In genomic region chr10:13373644-13374043, GRCh38 we compare ENCODE assay signal across 21 cellular contexts. TPM values are rescaled to one million over a fixed set of nuclear protein-coding genes. Genes with fewer than 3 reads are reported as not detected.
DNase-seq lines count a peak whose midpoint lies in the region; ATAC-seq, FAIRE-seq and TF ChIP-seq lines count a peak whose summit lies in the region.
"Had no signal": no experiment of that assay in that cellular context is flagged by ENCODE, and none has a peak within 500 bp of the region (broad histone marks: within the 10 kb centered on the region; RNA-seq: fewer than 3 reads in every experiment).

No MANE protein-coding gene starts in this region.

- no peak for TF ChIP-seq CTCF in HepG2 (CRISPR knock-in tag; IDR thresholded peaks at IDR 0.05)
- TF ChIP-seq CTCF in right lobe of liver (IDR thresholded peaks at IDR 0.05): no peak
- TF ChIP-seq CTCF in K562 (IDR thresholded peaks at IDR 0.05 in 2 of 3, conservative IDR thresholded peaks at IDR 0.05 in 1 of 3; ENCODE audit: insufficient read depth in 2 of 3, low read depth in 1 of 3, low read length in 3 of 3): no peak
- TF ChIP-seq CTCF in osteoblast (IDR thresholded peaks at IDR 0.05; ENCODE audit: extremely low read depth, low read depth, low read length): no peak

- TF ChIP-seq RAD21 in HepG2 (CRISPR knock-in tag; IDR thresholded peaks at IDR 0.05): no peak
- no peak for TF ChIP-seq RAD21 in K562 (CRISPR knock-in tag; conservative IDR thresholded peaks at IDR 0.05 in 1 of 2, IDR thresholded peaks at IDR 0.05 in 1 of 2)

- POLR2A ChIA-PET in HepG2 (lab: Yijun Ruan, JAX) (no interaction called here), K562 (lab: Yijun Ruan, JAX) (interaction anchor here (0.6 to 2.5 kb wide), 2 partner anchors 154 to 160 kb away, joined by 3 to 9 read pairs; no protein-coding TSS in a partner anchor)

- H3K9me1 ChIP-seq in K562 (ENCODE audit: control insufficient read depth, insufficient read depth, low read length): peaks cover 3% of the 10 kb centered on the region

- FAIRE-seq in HepG2 (lab: Jason Lieb, UNC) (no peak), K562 (lab: Jason Lieb, UNC) (no peak)
- FAIRE-seq: A204.1, D721Med, G401.6, GM12891, GM19239 had no signal

- ATAC-seq in HepG2 (no peak), right lobe of liver (no peak), K562 (no peak), HG03439 (IDR thresholded peaks at IDR 0.05; ENCODE audit: unreplicated experiment) (no peak)
- ATAC-seq: CD8-positive, alpha-beta T cell had no signal

- H2AFZ ChIP-seq in HepG2 (ENCODE audit: low read length) (no peak overlapping the region), K562 (ENCODE audit: low read depth, low read length) (no peak overlapping the region), osteoblast (ENCODE audit: low read length) (no peak overlapping the region)

- 42% methylated on average over 2 of the region's 2 CpGs for WGBS in HepG2 (ENCODE audit: low lambda C conversion rate)
- WGBS in right lobe of liver (ENCODE audit: insufficient coverage, low coverage, low lambda C conversion rate, missing lambda C conversion rate): 74% methylated on average over 2 of the region's 2 CpGs
- WGBS in K562 (ENCODE audit: insufficient coverage, low coverage, missing lambda C conversion rate): 34% methylated on average over 2 of the region's 2 CpGs

- no peak overlapping the region for H3K4me3 ChIP-seq in HepG2 (replicated peaks in 1 of 3; ENCODE audit: insufficient read depth in 1 of 3, low read depth in 2 of 3, low read length in 3 of 3)
- no peak overlapping the region for H3K4me3 ChIP-seq in right lobe of liver
- H3K4me3 ChIP-seq in K562: no peak overlapping the region
- H3K4me3 ChIP-seq in osteoblast (ENCODE audit: insufficient read depth, low read length): no peak overlapping the region
- H3K4me3 ChIP-seq: BLaER1 treated with 17β-estradiol and CSF1 and Interleukin-3, amounts not matched to agents 10 nM and 100 nM had no signal

- H3K9me3 ChIP-seq in HepG2 (ENCODE audit: low read length): no peaks in the 10 kb centered on the region
- H3K9me3 ChIP-seq in right lobe of liver: no peaks in the 10 kb centered on the region
- no peaks in the 10 kb centered on the region; the same call in 1 of the 2 replicates for H3K9me3 ChIP-seq in K562 (replicated peaks; ENCODE audit: control insufficient read depth, insufficient read depth, low read depth, low read length)
- no peaks in the 10 kb centered on the region for H3K9me3 ChIP-seq in osteoblast (ENCODE audit: low read depth, low read length)
- H3K9me3 ChIP-seq: Caco-2 had no signal

- CTCF ChIA-PET in HepG2 (lab: Yijun Ruan, JAX; ENCODE audit: low intra/inter-chr PET ratio, low total read pairs) (no interaction called here), K562 (lab: Yijun Ruan, JAX; ENCODE audit: low intra/inter-chr PET ratio) (interaction anchor here (0.6 to 3.5 kb wide), 2 partner anchors 12 to 67 kb away, joined by 3 to 27 read pairs; no protein-coding TSS in a partner anchor)

- TF ChIP-seq POLR2A in HepG2 (IDR thresholded peaks at IDR 0.05; ENCODE audit: insufficient read depth in 1 of 2, low read depth in 2 of 2, low read length in 2 of 2) (no peak), right lobe of liver (IDR thresholded peaks at IDR 0.05) (no peak), K562 (conservative IDR thresholded peaks at IDR 0.05) (no peak)

- H3K4me1 ChIP-seq in HepG2 (ENCODE audit: insufficient read depth, low read length) (peaks cover 20% of the 10 kb centered on the region), right lobe of liver (no peaks in the 10 kb centered on the region), K562 (replicated peaks in 1 of 2; ENCODE audit: control insufficient read depth in 2 of 2, insufficient read depth in 2 of 2, low read length in 2 of 2) (peaks cover 0 to 4% of the 10 kb centered on the region in 2 experiments; a peak in 2 of 5 replicates), osteoblast (ENCODE audit: insufficient read depth, low read length) (no peaks in the 10 kb centered on the region)
- H3K4me1 ChIP-seq: BLaER1 treated with 17β-estradiol and CSF1 and Interleukin-3, amounts not matched to agents 10 nM and 100 nM had no signal

- no peak for TF ChIP-seq EP300 in HepG2 (IDR thresholded peaks at IDR 0.05; ENCODE audit: low read depth in 2 of 2, low read length in 2 of 2)
- TF ChIP-seq EP300 in HepG2 (CRISPR knock-in tag; IDR thresholded peaks at IDR 0.05; ENCODE audit: borderline replicate concordance): no peak
- no peak for TF ChIP-seq EP300 in K562 (IDR thresholded peaks at IDR 0.05; ENCODE audit: low read length)

- DNase-seq in HepG2 (ENCODE audit: low spot score) (no peak), right lobe of liver (no peak), K562 (ENCODE audit: extremely low read depth in 1 of 4, low spot score in 3 of 4) (no peak), posterior vena cava (ENCODE audit: low spot score) (peak; percentile 10), osteoblast (ENCODE audit: insufficient read length, low spot score, missing footprints) (no peak)
- DNase-seq: AML-193; Caco-2; Calu3; CD4-positive, alpha-beta T cell; CD8-positive, alpha-beta T cell; DMS79 treated with DMSO at 0.1 percent for 48 hours; GF-D8 had no signal

- H3K27ac ChIP-seq in HepG2 (ENCODE audit: extremely low read length, insufficient read depth, low read length) (no peak overlapping the region), right lobe of liver (no peak overlapping the region), K562 (ENCODE audit: extremely low read depth, low read depth, low read length) (no peak overlapping the region), osteoblast (ENCODE audit: low read depth, low read length) (no peak overlapping the region)
- H3K27ac ChIP-seq: 22Rv1; BLaER1 treated with 17β-estradiol and CSF1 and Interleukin-3, amounts not matched to agents 10 nM and 100 nM; C4-2B had no signal

- intact Hi-C loops in HepG2 (cut with micrococcal nuclease; ENCODE audit: unreplicated experiment): no loop called here
- intact Hi-C loops in right lobe of liver (cut with DNase I): loop anchor here in 1 of 2 donors (10.0 kb wide), 2 partner anchors 61 to 161 kb away; no protein-coding TSS in a partner anchor
- intact Hi-C loops in K562 (cut with micrococcal nuclease): loop anchor here (5.0 kb wide), 1 partner anchor 404 kb away; no protein-coding TSS in a partner anchor
- intact Hi-C loops in posterior vena cava (cut with DNase I): no loop called here

- H3K9ac ChIP-seq in HepG2 (ENCODE audit: insufficient read depth, low read depth, low read length) (no peak overlapping the region), K562 (ENCODE audit: insufficient read depth in 1 of 2, low read depth in 2 of 2, low read length in 2 of 2) (no peak overlapping the region)
- H3K9ac ChIP-seq: BLaER1 treated with 17β-estradiol and CSF1 and Interleukin-3, amounts not matched to agents 10 nM and 100 nM had no signal

- H3K79me2 ChIP-seq in HepG2 (ENCODE audit: insufficient read depth, low read length) (no peaks in the 10 kb centered on the region), K562 (ENCODE audit: control insufficient read depth, insufficient read depth, low read length) (no peaks in the 10 kb centered on the region), osteoblast (ENCODE audit: insufficient read depth, low read length) (no peaks in the 10 kb centered on the region)

- H3K36me3 ChIP-seq in HepG2 (replicated peaks in 1 of 2; ENCODE audit: control insufficient read depth in 1 of 2, insufficient read depth in 2 of 2, low read length in 2 of 2): no peaks in the 10 kb centered on the region
- no peaks in the 10 kb centered on the region for H3K36me3 ChIP-seq in right lobe of liver
- H3K36me3 ChIP-seq in K562 (ENCODE audit: control insufficient read depth, insufficient read depth, low read length): no peaks in the 10 kb centered on the region
- no peaks in the 10 kb centered on the region for H3K36me3 ChIP-seq in osteoblast (ENCODE audit: insufficient read depth, low read length)
- H3K36me3 ChIP-seq: BLaER1 treated with 17β-estradiol and CSF1 and Interleukin-3, amounts not matched to agents 10 nM and 100 nM had no signal

- H3K4me2 ChIP-seq in HepG2 (ENCODE audit: low read depth, low read length) (no peak overlapping the region), K562 (ENCODE audit: insufficient read depth, low read length) (no peak overlapping the region), osteoblast (ENCODE audit: insufficient read depth, low read length) (no peak overlapping the region)
- H3K4me2 ChIP-seq: BLaER1 treated with 17β-estradiol and CSF1 and Interleukin-3, amounts not matched to agents 10 nM and 100 nM had no signal

- H4K20me1 ChIP-seq in HepG2 (ENCODE audit: insufficient read depth, low read length) (no peaks in the 10 kb centered on the region), K562 (replicated peaks; ENCODE audit: control insufficient read depth, insufficient read depth, low read length) (no peaks in the 10 kb centered on the region), osteoblast (ENCODE audit: insufficient read depth, low read length) (no peaks in the 10 kb centered on the region)
- H4K20me1 ChIP-seq: BLaER1 treated with 17β-estradiol and CSF1 and Interleukin-3, amounts not matched to agents 10 nM and 100 nM had no signal

- BruUV-seq in HepG2 (replicated peaks; lab: Mats Ljungman, UMichigan): no TSS peak
- no TSS peak for BruUV-seq in K562 (replicated peaks; lab: Mats Ljungman, UMichigan)

- in situ Hi-C loops in HepG2 (cut with HindIII; ENCODE audit: extremely low pct_ligation_motif_present, low pct_unique_long_range_greater_than_20kb): loop anchor here (5.0 kb wide), 1 partner anchor 69 kb away; no protein-coding TSS in a partner anchor
- in situ Hi-C loops in K562 (cut with MboI): loop anchor here (5.0 to 10.0 kb wide), 2 partner anchors 74 to 141 kb away; no protein-coding TSS in a partner anchor

- no peaks in the 10 kb centered on the region for H3K27me3 ChIP-seq in HepG2 (ENCODE audit: control insufficient read depth in 1 of 2, insufficient read depth in 2 of 2, low read length in 2 of 2)
- no peaks in the 10 kb centered on the region for H3K27me3 ChIP-seq in right lobe of liver
- H3K27me3 ChIP-seq in K562 (ENCODE audit: control insufficient read depth in 2 of 2, insufficient read depth in 2 of 2, low read length in 2 of 2): no peaks in the 10 kb centered on the region
- peaks cover 15% of the 10 kb centered on the region for H3K27me3 ChIP-seq in osteoblast (ENCODE audit: insufficient read depth, low read length)
- H3K27me3 ChIP-seq: BLaER1 treated with 17β-estradiol and CSF1 and Interleukin-3, amounts not matched to agents 10 nM and 100 nM had no signal

RNA-seq across cellular contexts. Expression of gene SEPHS1, which starts 25.6 kb away (rescaled TPM):
- total RNA-seq in HepG2 (2016; rRNA removed; fragmentation: Illumina TruSeq; extraction: Trizol) (61.5 and 76.0 TPM in 2 replicates), right lobe of liver (10 to 100 TPM; 25.4 to 32.1 (median 29.3) TPM), K562 (2014; rRNA removed) (35.5 and 35.7 TPM in 2 replicates), K562 (2014; rRNA removed; fragmentation: Illumina TruSeq; extraction: Trizol) (41.8 and 51.1 TPM in 2 replicates), K562 (2015; rRNA removed; fragmentation: Illumina TruSeq; extraction: Trizol) (40.9 TPM in 2 replicates), K562 (2021) (39.9 and 45.3 TPM in 2 replicates), posterior vena cava (10 to 100 TPM; 29.7 to 30.7 TPM), osteoblast (31.1 and 37.4 TPM in 2 replicates)
- 81.7 and 82.0 TPM in 2 replicates for total RNA-seq in HepG2 (2016; cell fraction: cytosol; rRNA removed; fragmentation: Illumina TruSeq; extraction: Trizol; ENCODE audit: low read depth)
- 64.7 and 68.6 TPM in 2 replicates for total RNA-seq in HepG2 (2016; cell fraction: insoluble cytoplasmic fraction; rRNA removed; fragmentation: Illumina TruSeq; extraction: Trizol)
- total RNA-seq in HepG2 (2016; cell fraction: membrane; rRNA removed; fragmentation: Illumina TruSeq; extraction: Trizol): 145 and 152 TPM in 2 replicates
- 26.6 and 33.5 TPM in 2 replicates for total RNA-seq in HepG2 (2016; cell fraction: nucleus; rRNA removed; fragmentation: Illumina TruSeq; extraction: Trizol)
- polyA plus RNA-seq in HepG2 (2011; rRNA removed) (52.3 and 57.8 TPM in 2 replicates), K562 (2011; rRNA removed) (63.4 and 82.8 TPM in 2 replicates), K562 (2014; fragmentation: Illumina TruSeq; extraction: Trizol) (79.9 and 83.2 TPM in 2 replicates), K562 (2014; fragmentation: Nextera tagmentation; extraction: Ambion mirVana) (10 to 100 TPM; 14.7 to 15.9 TPM), K562 (2014; rRNA removed) (48.3 and 48.5 TPM in 2 replicates)
- polyA plus RNA-seq in HepG2 (2011; cell fraction: cytosol; rRNA removed): 37.6 and 45.1 TPM in 2 replicates
- polyA plus RNA-seq in HepG2 (2011; cell fraction: nucleus; rRNA removed): 19.5 and 19.9 TPM in 2 replicates
- polyA plus RNA-seq in HepG2 (2012): 32.9 and 36.4 TPM in 2 replicates
- polyA plus RNA-seq in HepG2 (2016; cell fraction: cytosol; fragmentation: Illumina TruSeq; extraction: Trizol; ENCODE audit: low read depth): 167 and 171 TPM in 2 replicates
- 95.6 and 112 TPM in 2 replicates for polyA plus RNA-seq in HepG2 (2016; cell fraction: insoluble cytoplasmic fraction; fragmentation: Illumina TruSeq; extraction: Trizol; ENCODE audit: low read depth)
- 189 and 199 TPM in 2 replicates for polyA plus RNA-seq in HepG2 (2016; cell fraction: membrane; fragmentation: Illumina TruSeq; extraction: Trizol; ENCODE audit: low read depth)
- 67.4 and 69.2 TPM in 2 replicates for polyA plus RNA-seq in HepG2 (2016; cell fraction: nucleus; fragmentation: Illumina TruSeq; extraction: Trizol; ENCODE audit: insufficient read depth, low read depth)
- 44.9 and 79.2 TPM in 2 replicates for polyA minus RNA-seq in HepG2 (2011; rRNA and poly(A)+ RNA removed; ENCODE audit: low replicate concordance)
- 26.9 and 32.6 TPM in 2 replicates for polyA minus RNA-seq in HepG2 (2011; cell fraction: cytosol; rRNA and poly(A)+ RNA removed)
- polyA minus RNA-seq in HepG2 (2011; cell fraction: nucleus; rRNA and poly(A)+ RNA removed): 18.8 and 19.8 TPM in 2 replicates
- total RNA-seq in K562 (2011; cell fraction: chromatin; rRNA removed; ENCODE audit: low replicate concordance): 23.7 and 27.5 TPM in 2 replicates
- 15.1 and 22.0 TPM in 2 replicates for total RNA-seq in K562 (2011; cell fraction: nucleolus; rRNA removed)
- 25.2 and 36.9 TPM in 2 replicates for total RNA-seq in K562 (2011; cell fraction: nucleoplasm; rRNA removed)
- polyA plus RNA-seq in K562 (2011; cell fraction: cytosol; rRNA removed): 32.9 and 42.2 TPM in 2 replicates
- polyA plus RNA-seq in K562 (2011; cell fraction: nucleus; rRNA removed): 29.2 and 32.9 TPM in 2 replicates
- 30.0 and 41.3 TPM in 2 replicates for polyA plus RNA-seq in K562 (2012)
- 91.6 and 99.5 TPM in 2 replicates for polyA minus RNA-seq in K562 (2011; rRNA and poly(A)+ RNA removed)
- 38.2 and 38.6 TPM in 2 replicates for polyA minus RNA-seq in K562 (2011; cell fraction: cytosol; rRNA and poly(A)+ RNA removed)
- 6.6 and 14.6 TPM in 2 replicates for polyA minus RNA-seq in K562 (2011; cell fraction: nucleus; rRNA and poly(A)+ RNA removed)

Comparison
In these comparisons a context has a peak if more than half of its experiments do, and no peak if none do; other contexts are left out.
1. Of the 241 proteins assayed by ChIP-seq in both HepG2 and K562: peak only in HepG2: none; only in K562: KDM1A and ZFP36; in both: none; in neither: 239.